ENCODE assay signal across 8 cellular contexts in the genomic region with DNA sequence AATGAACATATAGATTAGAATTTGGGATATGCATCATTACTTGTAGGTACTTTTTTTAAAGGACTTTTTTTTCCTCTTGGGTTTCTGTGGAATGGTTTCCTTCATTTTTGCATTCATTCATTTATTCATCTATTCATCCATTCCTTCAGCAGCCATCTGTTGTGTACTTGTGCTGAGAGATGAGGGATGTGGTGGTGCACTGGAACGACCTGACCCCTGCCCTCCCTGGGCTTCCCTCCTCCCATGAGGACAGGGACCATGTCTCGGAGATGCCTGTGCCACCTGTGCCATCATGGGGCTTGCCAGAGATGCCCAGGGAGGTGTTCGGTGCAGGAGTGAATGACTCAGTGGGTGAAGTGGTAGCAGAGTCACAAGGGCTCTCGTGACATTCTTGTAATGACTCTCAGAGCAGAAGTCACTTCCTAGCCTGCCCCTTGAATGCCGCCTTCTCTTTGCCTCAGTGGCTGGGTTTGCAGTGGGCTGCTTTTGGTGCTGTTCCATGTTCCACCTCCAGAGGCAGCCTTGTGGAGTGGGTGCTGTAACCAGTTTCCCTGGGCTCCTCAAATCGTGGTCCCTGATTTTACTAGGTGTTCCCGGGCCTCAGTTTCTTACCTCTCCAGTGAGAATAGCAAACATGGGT. TPM values are rescaled to one million over a fixed set of nuclear protein-coding genes. Genes with fewer than 3 reads are reported as not detected.
A peak's percentile ranks its signal among the peaks of the same experiment; 100 is the strongest.
DNase-seq lines count a peak whose midpoint lies in the region; ATAC-seq, FAIRE-seq and TF ChIP-seq lines count a peak whose summit lies in the region.

No MANE protein-coding gene starts in this region.

- TF ChIP-seq CTCF in AG09319 (IDR thresholded peaks at IDR 0.05; ENCODE audit: low read depth, low read length), result peak; percentile 11
- peak; percentile 67 for TF ChIP-seq CTCF in Panc1 (IDR thresholded peaks at IDR 0.05)
- TF ChIP-seq CTCF in GM12878 (IDR thresholded peaks at IDR 0.05 in 2 of 3, conservative IDR thresholded peaks at IDR 0.05 in 1 of 3; ENCODE audit: control insufficient read depth in 2 of 3, extremely low read depth in 1 of 3, insufficient read depth in 1 of 3, low read depth in 3 of 3, low read length in 3 of 3), result peak; percentile 58 to 70 (median 58)
- TF ChIP-seq CTCF in body of pancreas (IDR thresholded peaks at IDR 0.05), result peak in 2 of 7 experiments; percentile 8 to 19

- H3K27me3 ChIP-seq in Panc1 (ENCODE audit: control insufficient read depth, insufficient read depth, low read length) (no peaks in the 10 kb centered on the region), GM12878 (replicated peaks in 1 of 2; ENCODE audit: control insufficient read depth in 2 of 2, insufficient read depth in 2 of 2, low read length in 1 of 2) (no peaks in the 10 kb centered on the region), body of pancreas (no peaks in the 10 kb centered on the region)

- no peak overlapping the region for H2AFZ ChIP-seq in GM12878 (ENCODE audit: control insufficient read depth, low read depth, low read length)

- SMC1A ChIA-PET in GM12878 (lab: Charles Lee; ENCODE audit: uncharacterized antibody, unreplicated experiment), result interaction anchor here (1.4 kb wide), 1 partner anchor 37 kb away, joined by 3 read pairs; no protein-coding TSS in a partner anchor

- DNase-seq in AG09319 (ENCODE audit: extremely low read depth, low read depth), result no peak
- DNase-seq in Panc1 (ENCODE audit: low read depth, low spot score), result no peak
- DNase-seq in GM12878 (ENCODE audit: low read depth, low spot score), result no peak
- DNase-seq in stimulated activated CD4-positive, alpha-beta T cell treated with anti-CD3 and anti-CD28 coated beads, Interleukin-1b, Interleukin-23, amount 100 ng/mL, for 48 hours, result peak; percentile 91
- no peak for DNase-seq in body of pancreas
- no peak for DNase-seq in NCI-H2081 treated with DMSO at 0.1 percent for 48 hours (lab: John Stamatoyannopoulos, UW)
- no peak for DNase-seq in HT-29 (ENCODE audit: low spot score)

- H3K36me3 ChIP-seq in Panc1 (ENCODE audit: control insufficient read depth, insufficient read depth, low read length), result no peaks in the 10 kb centered on the region
- peaks cover 10 to 13% of the 10 kb centered on the region in 2 experiments for H3K36me3 ChIP-seq in GM12878 (ENCODE audit: control insufficient read depth in 2 of 2, insufficient read depth in 2 of 2, low read length in 1 of 2)
- H3K36me3 ChIP-seq in body of pancreas (replicated peaks in 1 of 2; ENCODE audit: insufficient read depth in 1 of 2, low read depth in 2 of 2), result no peaks in the 10 kb centered on the region

- H3K4me1 ChIP-seq in Panc1 (ENCODE audit: control insufficient read depth, insufficient read depth, low read length) (peaks cover 14% of the 10 kb centered on the region), GM12878 (ENCODE audit: control insufficient read depth, insufficient read depth, low read length) (peaks cover 38% of the 10 kb centered on the region), body of pancreas (no peaks in the 10 kb centered on the region)

- FAIRE-seq in GM12878 (lab: Jason Lieb, UNC), result peak; percentile 64

- H3K27ac ChIP-seq in Panc1 (ENCODE audit: low read length) (no peak overlapping the region), GM12878 (ENCODE audit: control insufficient read depth, insufficient read depth) (peak overlapping the region; percentile 60), body of pancreas (no peak overlapping the region)

- H3K9ac ChIP-seq in GM12878 (ENCODE audit: control insufficient read depth, insufficient read depth, low read length), result no peak overlapping the region

- no peak overlapping the region for H3K4me3 ChIP-seq in Panc1 (ENCODE audit: low read depth in 2 of 2, low read length in 2 of 2)
- H3K4me3 ChIP-seq in GM12878, result no peak overlapping the region
- no peak overlapping the region for H3K4me3 ChIP-seq in body of pancreas

- POLR2A ChIA-PET in Panc1 (lab: Charles Lee) (no interaction called here), GM12878 (lab: Charles Lee) (no interaction called here)

- ATAC-seq in GM21423 (IDR thresholded peaks at IDR 0.05; ENCODE audit: unreplicated experiment), result peak; percentile 45
- 0 out of 2 replicates have a peak, but pooled peaks have one; percentile 47 for ATAC-seq in Panc1
- peak; percentile 83 for ATAC-seq in GM12878
- no peak for ATAC-seq in body of pancreas

- BruUV-seq in Panc1 (replicated peaks; lab: Mats Ljungman, UMichigan) (no TSS peak), GM12878 (replicated peaks; lab: Mats Ljungman, UMichigan) (no TSS peak)

- CTCF ChIA-PET in Panc1 (lab: Charles Lee) (no interaction called here), GM12878 (lab: Yijun Ruan, JAX) (interaction anchor here (1.0 to 1.1 kb wide), 2 partner anchors 237 to 368 kb away, joined by 3 read pairs; no protein-coding TSS in a partner anchor)

- H3K4me2 ChIP-seq in GM12878 (ENCODE audit: control insufficient read depth, insufficient read depth), result peak overlapping the region; percentile 45

- TF ChIP-seq EP300 in GM12878 (IDR thresholded peaks at IDR 0.05; ENCODE audit: borderline replicate concordance in 1 of 2, control insufficient read depth in 1 of 2, low read depth in 2 of 2, low read length in 2 of 2), result peak in 1 of 2 experiments; percentile 18; a peak in 1 of 4 replicates

- TF ChIP-seq RAD21 in GM12878 (IDR thresholded peaks at IDR 0.05; ENCODE audit: insufficient read depth, low read depth, low read length), result peak; percentile 37

- in situ Hi-C loops in Panc1 (cut with HindIII; ENCODE audit: low pct_unique_long_range_greater_than_20kb, low sequenced_read_pairs), result no loop called here
- in situ Hi-C loops in GM12878 (cut with MboI), result no loop called here

- RAD21 ChIA-PET in GM12878 (lab: Charles Lee; ENCODE audit: unreplicated experiment), result interaction anchor here (1.1 to 1.2 kb wide), 2 partner anchors 236 to 266 kb away, joined by 3 read pairs; no protein-coding TSS in a partner anchor

- peaks cover 2% of the 10 kb centered on the region for H3K79me2 ChIP-seq in GM12878 (ENCODE audit: control insufficient read depth, insufficient read depth, low read length)

- no peak for TF ChIP-seq POLR2A in GM12878 (IDR thresholded peaks at IDR 0.05; ENCODE audit: low read depth, low read length)
- TF ChIP-seq POLR2A in body of pancreas (IDR thresholded peaks at IDR 0.05), result no peak

- H4K20me1 ChIP-seq in GM12878 (ENCODE audit: control insufficient read depth, insufficient read depth), result no peaks in the 10 kb centered on the region

- 2% methylated on average over 7 of the region's 7 CpGs for WGBS in GM12878 (ENCODE audit: insufficient coverage, insufficient replicate concordance, low lambda C conversion rate, missing lambda C conversion rate)
- 57 to 67% methylated on average over 7 of the region's 7 CpGs for WGBS in body of pancreas, 2 donors

- intact Hi-C loops in Panc1 (cut with micrococcal nuclease; ENCODE audit: unreplicated experiment) (no loop called here), GM12878 (cut with micrococcal nuclease; ENCODE audit: unreplicated experiment) (loop anchor here (5.0 kb wide), 1 partner anchor 194 kb away; no protein-coding TSS in a partner anchor), body of pancreas (cut with DNase I) (no loop called here)

- no peaks in the 10 kb centered on the region for H3K9me3 ChIP-seq in Panc1 (ENCODE audit: control insufficient read depth, insufficient read depth, low read depth, low read length)
- H3K9me3 ChIP-seq in GM12878 (replicated peaks; ENCODE audit: control insufficient read depth, insufficient read depth, low read length), result no peaks in the 10 kb centered on the region
- no peaks in the 10 kb centered on the region for H3K9me3 ChIP-seq in body of pancreas

RNA-seq across cellular contexts. Expression of gene CLEC16A, which starts 43.9 kb away (rescaled TPM):
- total RNA-seq in Panc1 (2021; ENCODE audit: unreplicated experiment), result 21.0 TPM
- polyA plus RNA-seq in Panc1 (2012; ENCODE audit: insufficient read length), result 27.5 TPM
- 277 and 301 TPM in 2 replicates for total RNA-seq in GM12878 (2013; cell fraction: nucleolus; rRNA removed)
- total RNA-seq in GM12878 (2014; rRNA removed), result 17.1 and 17.6 TPM in 2 replicates
- 14.1 and 14.6 TPM in 2 replicates for total RNA-seq in GM12878 (2014; rRNA removed; fragmentation: Illumina TruSeq; extraction: Trizol)
- total RNA-seq in GM12878 (2021), result 28.7 and 30.0 TPM in 2 replicates
- 5.6 TPM for polyA plus RNA-seq in GM12878 (2011; ENCODE audit: low read depth)
- polyA plus RNA-seq in GM12878 (2011; rRNA removed), result 16.4 and 20.2 TPM in 2 replicates
- polyA plus RNA-seq in GM12878 (2011; cell fraction: cytosol; rRNA removed), result 17.6 and 21.8 TPM in 2 replicates
- polyA plus RNA-seq in GM12878 (2011; cell fraction: nucleus; rRNA removed), result 39.8 and 50.1 TPM in 2 replicates
- polyA plus RNA-seq in GM12878 (2012), result 11.8 and 12.2 TPM in 2 replicates
- 19.3 and 20.5 TPM in 2 replicates for polyA plus RNA-seq in GM12878 (2014; fragmentation: Illumina TruSeq; extraction: Trizol)
- polyA plus RNA-seq in GM12878 (2014; fragmentation: Nextera tagmentation; extraction: Ambion mirVana), result 1 to 10 TPM; 1.5 to 3.1 TPM
- 18.1 and 18.7 TPM in 2 replicates for polyA plus RNA-seq in GM12878 (2014; rRNA removed)
- polyA plus RNA-seq in GM12878 (2016; fragmentation: Nextera tagmentation; extraction: Ambion mirVana), result 10 to 100 TPM; 27.1 to 28.8 TPM
- polyA minus RNA-seq in GM12878 (2011; rRNA and poly(A)+ RNA removed), result 117 and 120 TPM in 2 replicates
- polyA minus RNA-seq in GM12878 (2011; cell fraction: cytosol; rRNA and poly(A)+ RNA removed), result 46.5 and 51.2 TPM in 2 replicates
- polyA minus RNA-seq in GM12878 (2011; cell fraction: nucleus; rRNA and poly(A)+ RNA removed), result 42.9 and 65.1 TPM in 2 replicates
- 10 to 100 TPM; 15.0 to 21.4 TPM for total RNA-seq in body of pancreas
- 12.7 and 13.5 TPM in 2 replicates for total RNA-seq in HT-29 (2014; rRNA removed; shearing (Covaris generic))

RNA-seq across cellular contexts. Expression of gene DEXI, which starts 46.0 kb away (rescaled TPM):
- total RNA-seq in Panc1 (2021; ENCODE audit: unreplicated experiment) (32.2 TPM), GM12878 (2014; rRNA removed) (26.3 and 28.6 TPM in 2 replicates), GM12878 (2014; rRNA removed; fragmentation: Illumina TruSeq; extraction: Trizol) (17.0 and 17.3 TPM in 2 replicates), GM12878 (2021) (22.7 and 24.2 TPM in 2 replicates), body of pancreas (10 to 100 TPM; 29.8 to 51.1 TPM)
- 46.0 TPM for polyA plus RNA-seq in Panc1 (2012; ENCODE audit: insufficient read length)
- total RNA-seq in GM12878 (2013; cell fraction: nucleolus; rRNA removed), result 26.1 and 29.0 TPM in 2 replicates
- polyA plus RNA-seq in GM12878 (2011; ENCODE audit: low read depth), result 7.1 TPM
- polyA plus RNA-seq in GM12878 (2011; rRNA removed) (11.4 and 15.2 TPM in 2 replicates), GM12878 (2014; fragmentation: Illumina TruSeq; extraction: Trizol) (17.8 and 21.7 TPM in 2 replicates), GM12878 (2014; fragmentation: Nextera tagmentation; extraction: Ambion mirVana) (1 to 10 TPM; 1.4 to 4.3 TPM), GM12878 (2014; rRNA removed) (22.9 and 25.7 TPM in 2 replicates), GM12878 (2016; fragmentation: Nextera tagmentation; extraction: Ambion mirVana) (10 to 100 TPM; 14.0 to 19.8 TPM)
- polyA plus RNA-seq in GM12878 (2011; cell fraction: cytosol; rRNA removed), result 21.8 and 24.6 TPM in 2 replicates
- 37.7 and 44.3 TPM in 2 replicates for polyA plus RNA-seq in GM12878 (2011; cell fraction: nucleus; rRNA removed)
- polyA plus RNA-seq in GM12878 (2012), result 15.5 and 16.1 TPM in 2 replicates
- 18.1 and 24.7 TPM in 2 replicates for polyA minus RNA-seq in GM12878 (2011; rRNA and poly(A)+ RNA removed)
- polyA minus RNA-seq in GM12878 (2011; cell fraction: cytosol; rRNA and poly(A)+ RNA removed), result 9.6 and 11.0 TPM in 2 replicates
- polyA minus RNA-seq in GM12878 (2011; cell fraction: nucleus; rRNA and poly(A)+ RNA removed), result 14.1 and 21.8 TPM in 2 replicates
- 47.7 and 54.8 TPM in 2 replicates for total RNA-seq in HT-29 (2014; rRNA removed; shearing (Covaris generic))
